9 cellular contexts compared by ENCODE assay signal in the genomic region with DNA sequence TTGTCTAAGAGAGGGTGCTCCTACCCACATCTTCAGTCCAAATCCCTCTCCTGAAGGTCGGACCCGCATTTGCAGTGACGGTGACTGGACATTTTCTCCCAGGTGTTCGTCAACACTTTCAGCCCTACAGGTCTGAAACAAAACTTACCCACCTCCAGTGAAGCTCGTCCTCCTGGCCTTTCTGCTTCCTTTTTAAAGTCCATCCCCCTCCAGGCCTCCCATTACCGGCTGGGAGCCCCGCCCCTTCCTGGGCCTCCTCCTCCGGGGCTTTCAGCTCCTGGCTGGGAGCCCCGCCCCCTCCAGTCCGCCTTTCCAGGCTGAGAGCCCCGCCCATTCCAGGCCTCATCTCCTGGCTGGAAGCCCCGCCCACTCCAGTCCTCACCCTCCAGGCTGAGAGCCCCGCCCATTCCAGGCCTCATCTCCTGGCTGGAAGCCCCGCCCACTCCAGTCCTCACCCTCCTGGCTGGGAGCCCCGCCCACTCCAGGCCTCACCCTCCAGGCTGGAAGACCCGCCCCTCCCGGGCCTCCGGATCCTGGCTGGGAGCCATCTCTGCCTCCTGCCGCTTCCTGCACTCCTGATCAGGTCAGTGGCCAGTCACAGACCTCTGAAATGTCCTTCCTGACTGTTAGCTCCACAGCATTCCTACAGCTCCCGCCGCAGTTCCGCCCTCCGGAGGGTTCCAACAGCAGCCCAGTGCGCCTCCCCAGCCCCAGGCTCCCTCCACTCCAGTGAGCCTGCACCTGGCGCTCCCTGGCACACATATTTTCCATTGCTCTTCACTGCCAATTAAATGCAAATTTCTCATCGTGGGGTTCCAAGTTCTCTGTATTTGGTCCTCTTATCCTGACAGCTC.
A peak's percentile ranks its signal among the peaks of the same experiment; 100 is the strongest.
DNase-seq lines count a peak whose midpoint lies in the region; ATAC-seq and TF ChIP-seq lines count a peak whose summit lies in the region.
"Had no signal": no experiment of that assay in that cellular context is flagged by ENCODE, and none has a peak within 500 bp of the region (broad histone marks: within the 10 kb centered on the region; RNA-seq: fewer than 3 reads in every experiment).

No MANE protein-coding gene starts in this region.

- H3K9me3 ChIP-seq in OCI-LY1 (ENCODE audit: low read length), result peaks cover 9% of the 10 kb centered on the region
- peaks cover 6% of the 10 kb centered on the region for H3K9me3 ChIP-seq in mammary epithelial cell (replicated peaks; ENCODE audit: insufficient read depth, low read length)
- H3K9me3 ChIP-seq in stomach, result no peaks in the 10 kb centered on the region

- TF ChIP-seq POLR2A in stomach (IDR thresholded peaks at IDR 0.05), result peak in 1 of 4 donors; percentile 36

- BruUV-seq in mammary epithelial cell (replicated peaks; lab: Mats Ljungman, UMichigan), result no TSS peak

- H3K27ac ChIP-seq in KMS-11 (no peak overlapping the region), OCI-LY1 (ENCODE audit: low read depth, low read length, poor library complexity, severe bottlenecking) (no peak overlapping the region), mammary epithelial cell (ENCODE audit: insufficient read depth, low read depth, low read length) (peak overlapping the region; percentile 38), stomach (peak overlapping the region; percentile 76 to 90 (median 85))

- H3K79me2 ChIP-seq in KMS-11 (ENCODE audit: insufficient read depth, low read depth) (no peaks in the 10 kb centered on the region), OCI-LY1 (ENCODE audit: insufficient read depth, low read length) (no peaks in the 10 kb centered on the region), mammary epithelial cell (ENCODE audit: insufficient read depth, low read length) (no peaks in the 10 kb centered on the region)

- H3F3A ChIP-seq in OCI-LY1 (ENCODE audit: insufficient read depth, low read length), result no peaks in the 10 kb centered on the region

- H3K4me1 ChIP-seq in KMS-11 (ENCODE audit: low read depth, poor library complexity, severe bottlenecking) (peaks cover 13% of the 10 kb centered on the region), OCI-LY1 (ENCODE audit: insufficient read depth, low read length, severe bottlenecking) (peaks cover 6% of the 10 kb centered on the region), mammary epithelial cell (ENCODE audit: insufficient read depth, low read length) (peaks cover 44% of the 10 kb centered on the region), stomach (peaks cover 16 to 68% (median 62%) of the 10 kb centered on the region in 4 donors)

- intact Hi-C loops in mammary epithelial cell (cut with micrococcal nuclease), result no loop called here
- intact Hi-C loops in stomach (cut with DNase I; ENCODE audit: low total_unique reads), result no loop called here

- no peaks in the 10 kb centered on the region for H4K20me1 ChIP-seq in KMS-11 (ENCODE audit: insufficient read depth)
- no peaks in the 10 kb centered on the region for H4K20me1 ChIP-seq in OCI-LY1 (ENCODE audit: insufficient read depth, low read length)
- H4K20me1 ChIP-seq in mammary epithelial cell (ENCODE audit: insufficient read depth, low read length), result no peaks in the 10 kb centered on the region

- in situ Hi-C loops in mammary epithelial cell (cut with MboI; ENCODE audit: low sequenced_read_pairs in 2 of 2), result loop anchor here in 1 of 2 donors (25.0 kb wide), 1 partner anchor 925 kb away; no protein-coding TSS in a partner anchor

- no peak for TF ChIP-seq CTCF in KMS-11 (conservative IDR thresholded peaks at IDR 0.05; ENCODE audit: low read depth, low read length)
- TF ChIP-seq CTCF in OCI-LY1 (IDR thresholded peaks at IDR 0.05; ENCODE audit: low read length), result no peak
- no peak for TF ChIP-seq CTCF in mammary epithelial cell (conservative IDR thresholded peaks at IDR 0.05 in 1 of 2, IDR thresholded peaks at IDR 0.05 in 1 of 2; ENCODE audit: extremely low read depth in 1 of 2, insufficient read depth in 1 of 2, low read depth in 1 of 2, low read length in 2 of 2)
- no peak for TF ChIP-seq CTCF in kidney epithelial cell (IDR thresholded peaks at IDR 0.05; ENCODE audit: insufficient read depth, low read length, poor library complexity, severe bottlenecking)
- TF ChIP-seq CTCF in stomach (IDR thresholded peaks at IDR 0.05), result no peak

- no peaks in the 10 kb centered on the region for H3K27me3 ChIP-seq in KMS-11 (ENCODE audit: insufficient read depth, low read depth)
- H3K27me3 ChIP-seq in OCI-LY1 (ENCODE audit: insufficient read depth, low read length), result peaks cover 4% of the 10 kb centered on the region; the same call in 1 of the 2 replicates
- H3K27me3 ChIP-seq in mammary epithelial cell (ENCODE audit: insufficient read depth, low read length), result peaks cover 3% of the 10 kb centered on the region
- H3K27me3 ChIP-seq in kidney epithelial cell (ENCODE audit: control insufficient read depth, insufficient read depth, low read length), result no peaks in the 10 kb centered on the region
- H3K27me3 ChIP-seq in stomach, result no peaks in the 10 kb centered on the region

- dilution Hi-C loops in mammary epithelial cell (cut with HindIII; ENCODE audit: low sequenced_read_pairs), result no loop called here

- H3K36me3 ChIP-seq in KMS-11 (ENCODE audit: insufficient read depth) (no peaks in the 10 kb centered on the region), OCI-LY1 (ENCODE audit: insufficient read depth, low read length) (no peaks in the 10 kb centered on the region; the same call in 1 of the 2 replicates), mammary epithelial cell (ENCODE audit: insufficient read depth, low read length) (no peaks in the 10 kb centered on the region), kidney epithelial cell (ENCODE audit: control insufficient read depth, insufficient read depth, low read length) (no peaks in the 10 kb centered on the region), stomach (no peaks in the 10 kb centered on the region)

- 56% methylated on average over 10 of the region's 26 CpGs for WGBS in mammary epithelial cell (ENCODE audit: low coverage, missing lambda C conversion rate)
- WGBS in stomach, 5 donors, result 17 to 35% (median 25%) methylated on average over 25 to 26 of the region's 26 CpGs

- TF ChIP-seq EP300 in stomach (IDR thresholded peaks at IDR 0.05), result no peak

- CTCF ChIA-PET in mammary epithelial cell (lab: Charles Lee; ENCODE audit: low non-redundant PET), result interaction anchor here (1.0 kb wide), 1 partner anchor 10 kb away, joined by 5 read pairs; no protein-coding TSS in a partner anchor

- H3K4me2 ChIP-seq in KMS-11 (peak overlapping the region; percentile 50), OCI-LY1 (ENCODE audit: low read length) (0 out of 2 replicates have a peak overlapping the region, but pooled peaks have one; percentile 22), mammary epithelial cell (ENCODE audit: insufficient read depth, low read depth, low read length) (peak overlapping the region; percentile 79)

- H3K9me2 ChIP-seq in OCI-LY1 (ENCODE audit: low read depth, low read length), result no peaks in the 10 kb centered on the region

- DNase-seq in DMS79 (lab: John Stamatoyannopoulos, UW) (peak; percentile 92), mammary epithelial cell (peak; percentile 93), kidney epithelial cell (ENCODE audit: low read depth) (peak; percentile 78), stomach (peak; percentile 99), NOMO-1 (lab: John Stamatoyannopoulos, UW; ENCODE audit: unreplicated experiment in 2 of 2) (no peak)
- DNase-seq: naive B cell had no signal

- ATAC-seq in GM18873 (IDR thresholded peaks at IDR 0.05; ENCODE audit: low FRiP score, unreplicated experiment), result no peak

- H2AFZ ChIP-seq in KMS-11 (ENCODE audit: low read depth) (peak overlapping the region; percentile 72), OCI-LY1 (ENCODE audit: low read length) (no peak overlapping the region), mammary epithelial cell (ENCODE audit: low read depth, low read length) (peak overlapping the region; percentile 87)

- no peak overlapping the region for H3K9ac ChIP-seq in KMS-11
- no peak overlapping the region for H3K9ac ChIP-seq in OCI-LY1 (ENCODE audit: low read length)
- no peak overlapping the region for H3K9ac ChIP-seq in mammary epithelial cell (ENCODE audit: insufficient read depth, low read length)

- H3K4me3 ChIP-seq in KMS-11 (IDR thresholded peaks at IDR 0.05; ENCODE audit: insufficient read depth, low read depth, low read length) (no peak overlapping the region), OCI-LY1 (ENCODE audit: low read depth, low read length, poor library complexity, severe bottlenecking) (no peak overlapping the region), mammary epithelial cell (replicated peaks in 1 of 3; ENCODE audit: insufficient read depth in 1 of 3, low read depth in 2 of 3, low read length in 3 of 3) (peak overlapping the region in 2 of 3 experiments; percentile 25 to 37), kidney epithelial cell (ENCODE audit: low read depth, low read length) (peak overlapping the region; percentile 13), stomach (peak overlapping the region; percentile 12 to 31 (median 20))

Comparison
In these comparisons a context has a peak if more than half of its experiments do, and no peak if none do; other contexts are left out.
1. DNase-seq: peak in DMS79 (single experiment), mammary epithelial cell (single experiment), kidney epithelial cell (single experiment) and stomach (single experiment); none in NOMO-1 (0 of 2).
2. H3K27ac ChIP-seq: peak in mammary epithelial cell (single experiment) and stomach (5 of 5); none in KMS-11 (single experiment) and OCI-LY1 (single experiment).
3. H3K4me2 ChIP-seq: peak in every context shown above with its lines; median percentile 79 in mammary epithelial cell; 50 in KMS-11; 22 in OCI-LY1.
4. H3K4me3 ChIP-seq: peak in mammary epithelial cell (2 of 3), kidney epithelial cell (single experiment) and stomach (4 of 4); none in KMS-11 (single experiment) and OCI-LY1 (single experiment).